Comparison of ENCODE assay signal across 22 cellular contexts in genomic region chr6:875012-875411, GRCh38.
"Had no signal": no experiment of that assay in that cellular context is flagged by ENCODE, and none has a peak within 500 bp of the region (broad histone marks: within the 10 kb centered on the region; RNA-seq: fewer than 3 reads in every experiment).

No MANE protein-coding gene starts in this region.

- H3K27ac ChIP-seq: KMS-11, PC-9, Peyer's patch, SJSA1, SK-N-MC had no signal

- H2AFZ ChIP-seq: PC-9 had no signal

- ATAC-seq: HepG2, Right ventricle myocardium inferior had no signal

- FAIRE-seq: HepG2 had no signal

- DNase-seq: IMR-90, Kasumi-1, NCI-H1048, NCI-H1105, NCI-H1417, NCI-H1436 treated with DMSO at 0.1 percent for 48 hours, NCI-H1694, NCI-H187 treated with DMSO at 0.1 percent for 48 hours, NCI-H2029 treated with DMSO at 0.1 percent for 48 hours, NCI-H2227 treated with DMSO at 0.1 percent for 48 hours, NCI-H524, NCI-H526 treated with DMSO at 0.1 percent for 48 hours, NCI-H748 treated with DMSO at 0.1 percent for 48 hours, OCI-M1, PC-9, Peyer's patch, SIG-M5 had no signal

- H3K36me3 ChIP-seq: Peyer's patch, SJSA1 had no signal

- H3K9ac ChIP-seq: KMS-11 had no signal

- H3K4me2 ChIP-seq: KMS-11, PC-9 had no signal

- H3K4me3 ChIP-seq: PC-9, Peyer's patch, SJSA1, SK-N-MC had no signal

- H3K9me3 ChIP-seq: Peyer's patch, SJSA1 had no signal

- H3K27me3 ChIP-seq: Peyer's patch, SJSA1 had no signal

- H3K4me1 ChIP-seq: Peyer's patch, SJSA1 had no signal
